ENCODE assay signal across 17 cellular contexts in the genomic region with DNA sequence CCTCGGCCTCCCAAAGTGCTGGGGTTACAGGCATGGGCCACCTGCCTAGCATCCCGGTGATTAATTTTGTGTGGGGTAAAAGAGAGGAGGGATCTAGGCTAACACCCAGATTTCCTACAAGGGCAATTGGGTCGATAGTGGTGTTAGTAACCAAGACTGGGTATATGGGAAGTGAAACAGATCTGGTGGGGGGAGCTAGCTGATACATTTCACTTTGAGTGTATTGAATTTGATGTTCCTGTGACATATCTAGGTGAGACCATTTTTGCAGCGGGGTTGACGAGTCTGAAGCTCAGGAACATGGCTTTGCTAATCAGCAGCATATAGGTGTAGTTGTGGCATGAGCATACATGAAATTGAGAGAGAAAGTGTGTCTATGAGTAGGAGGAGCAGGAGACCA. TPM values are rescaled to one million over a fixed set of nuclear protein-coding genes. Genes with fewer than 3 reads are reported as not detected.
DNase-seq lines count a peak whose midpoint lies in the region; ATAC-seq and TF ChIP-seq lines count a peak whose summit lies in the region.
"Had no signal": no experiment of that assay in that cellular context is flagged by ENCODE, and none has a peak within 500 bp of the region (broad histone marks: within the 10 kb centered on the region; RNA-seq: fewer than 3 reads in every experiment).

No MANE protein-coding gene starts in this region.

- no peak overlapping the region for H3K27ac ChIP-seq in OCI-LY7 (ENCODE audit: low read depth, low read length, poor library complexity, severe bottlenecking)

- peaks cover 28% of the 10 kb centered on the region for H3K4me1 Mint-ChIP-seq in HFFc6 (ENCODE audit: low read depth)

- no peak overlapping the region for H3K4me3 Mint-ChIP-seq in HFFc6
- H3K4me3 Mint-ChIP-seq: activated naive CD4-positive, alpha-beta T cell treated with anti-CD3 and anti-CD28 coated beads, Interleukin-2, amount 10 ng/mL, durations not matched to agents 7 days and 5 days had no signal

- H3K9me2 ChIP-seq in OCI-LY7 (ENCODE audit: insufficient read depth, low read length), result no peaks in the 10 kb centered on the region

- H4K20me1 ChIP-seq in OCI-LY7 (ENCODE audit: insufficient read depth, low read length), result no peaks in the 10 kb centered on the region

- H3K27ac Mint-ChIP-seq in HFFc6, result no peak overlapping the region
- H3K27ac Mint-ChIP-seq: activated naive CD4-positive, alpha-beta T cell treated with anti-CD3 and anti-CD28 coated beads, Interleukin-2, amount 10 ng/mL, durations not matched to agents 7 days and 5 days; progenitor cell of endocrine pancreas had no signal

- H3K4me3 ChIP-seq in GM12865 (ENCODE audit: low read depth, low read length) (no peak overlapping the region), OCI-LY7 (ENCODE audit: low read depth, low read length, poor library complexity, severe bottlenecking) (no peak overlapping the region)
- H3K4me3 ChIP-seq: Peyer's patch had no signal

- POLR2A ChIA-PET in OCI-LY7 (lab: Charles Lee), result interaction anchor here (0.6 to 1.3 kb wide), 2 partner anchors 9 to 544 kb away, joined by 5 read pairs; no protein-coding TSS in a partner anchor

- H3K9me3 ChIP-seq in OCI-LY7 (ENCODE audit: low read length), result no peaks in the 10 kb centered on the region
- H3K9me3 ChIP-seq: Peyer's patch had no signal

- no TSS peak for BruUV-seq in OCI-LY7 (replicated peaks; lab: Mats Ljungman, UMichigan)

- intact Hi-C loops in OCI-LY7 (cut with micrococcal nuclease; ENCODE audit: unreplicated experiment), result loop anchor here (2.0 to 5.0 kb wide), 2 partner anchors 13 to 89 kb away; no protein-coding TSS in a partner anchor

- DNase-seq in GM12865 (ENCODE audit: low read depth) (peak; percentile 47), OCI-LY7 (ENCODE audit: low spot score) (peak; percentile 21), DMS 273 treated with DMSO at 0.1 percent for 48 hours (lab: John Stamatoyannopoulos, UW) (no peak), HFFc6 (no peak)
- no peak for DNase-seq in stimulated activated naive CD4-positive, alpha-beta T cell treated with Interleukin-2 at 50 U/mL for 16 hours (lab: John Stamatoyannopoulos, UW)
- DNase-seq: activated CD4-positive, CD25-positive, alpha-beta regulatory T cell; activated naive CD4-positive, alpha-beta T cell treated with anti-CD3 and anti-CD28 coated beads, Interleukin-2, amount 10 ng/mL, durations not matched to agents 7 days and 5 days; NCI-H1417 treated with DMSO at 0.1 percent for 48 hours; NCI-H446; Peyer's patch; stimulated activated CD4-positive, alpha-beta T cell treated with anti-CD3 and anti-CD28 coated beads, Interleukin-12 subunit alpha, Interleukin-12 subunit beta, amount 100 ng/mL, for 4 hours; substantia nigra had no signal

- H3K79me2 ChIP-seq in OCI-LY7 (ENCODE audit: insufficient read depth, low read depth, low read length), result no peaks in the 10 kb centered on the region

- peaks cover 31% of the 10 kb centered on the region for H3K4me1 ChIP-seq in OCI-LY7 (ENCODE audit: insufficient read depth, low read length, poor library complexity, severe bottlenecking)
- H3K4me1 ChIP-seq: Peyer's patch had no signal

- 0 out of 2 replicates have a peak overlapping the region, but pooled peaks have one; percentile 8 for H3K4me2 ChIP-seq in OCI-LY7 (ENCODE audit: low read length)

- peaks cover 3% of the 10 kb centered on the region for H3K27me3 Mint-ChIP-seq in HFFc6 (ENCODE audit: insufficient read depth)

- TF ChIP-seq CTCF in GM12865 (IDR thresholded peaks at IDR 0.05; ENCODE audit: insufficient read depth, low read depth, low read length, missing control alignments) (no peak), OCI-LY7 (conservative IDR thresholded peaks at IDR 0.05; ENCODE audit: low read length) (no peak), HFFc6 (IDR thresholded peaks at IDR 0.05) (no peak)

- H3K36me3 Mint-ChIP-seq in HFFc6 (ENCODE audit: low read depth), result no peaks in the 10 kb centered on the region
- H3K36me3 Mint-ChIP-seq: activated naive CD4-positive, alpha-beta T cell treated with anti-CD3 and anti-CD28 coated beads, Interleukin-2, amount 10 ng/mL, durations not matched to agents 7 days and 5 days had no signal

- no peaks in the 10 kb centered on the region for H3K9me3 Mint-ChIP-seq in HFFc6
- H3K9me3 Mint-ChIP-seq: activated naive CD4-positive, alpha-beta T cell treated with anti-CD3 and anti-CD28 coated beads, Interleukin-2, amount 10 ng/mL, durations not matched to agents 7 days and 5 days had no signal

- no peaks in the 10 kb centered on the region for H3K36me3 ChIP-seq in OCI-LY7 (ENCODE audit: insufficient read depth, low read length)
- H3K36me3 ChIP-seq: Peyer's patch had no signal

- CTCF ChIA-PET in OCI-LY7 (lab: Charles Lee; ENCODE audit: unreplicated experiment), result interaction anchor here (1.2 kb wide), 1 partner anchor 29 kb away, joined by 4 read pairs; no protein-coding TSS in a partner anchor

- peak overlapping the region; percentile 64 for H2AFZ ChIP-seq in OCI-LY7 (ENCODE audit: low read length)

- ATAC-seq in GM18909 (IDR thresholded peaks at IDR 0.05; ENCODE audit: poor library complexity, unreplicated experiment) (peak; percentile 73), HG03025 (IDR thresholded peaks at IDR 0.05; ENCODE audit: low FRiP score, unreplicated experiment) (peak; percentile 65), HG02981 (IDR thresholded peaks at IDR 0.05; ENCODE audit: unreplicated experiment) (no peak)
- ATAC-seq: left lobe of liver had no signal

RNA-seq across cellular contexts. Expression of a gene that starts 12.0 kb away (rescaled TPM):
- not detected in 2 replicates for total RNA-seq in OCI-LY7 (2014; rRNA removed; shearing (Covaris generic))
- total RNA-seq in OCI-LY7 (2022), result not detected in 2 replicates
- total RNA-seq in HFFc6 (2021; fragmentation: NEBNext Ultra II Directional; extraction: Animal tissue kit (Norgen Biotek cat#: 25700)), result not detected
- total RNA-seq: left lobe of liver had no signal

RNA-seq across cellular contexts. Expression of a gene that starts 34.6 kb away (rescaled TPM):
- total RNA-seq in OCI-LY7 (2014; rRNA removed; shearing (Covaris generic)), result not detected in 2 replicates
- not detected in 2 replicates for total RNA-seq in OCI-LY7 (2022)
- 1 to 10 TPM in 3 of 6 experiments, under 1 TPM in 3; 0.70 to 1.3 (median 0.98) TPM for total RNA-seq in HFFc6 (2021; fragmentation: NEBNext Ultra II Directional; extraction: Animal tissue kit (Norgen Biotek cat#: 25700))

RNA-seq across cellular contexts. Expression of a gene that starts 39.8 kb away (rescaled TPM):
- total RNA-seq in OCI-LY7 (2014; rRNA removed; shearing (Covaris generic)), result 27.2 and 33.9 TPM in 2 replicates
- total RNA-seq in OCI-LY7 (2022), result 60.5 and 61.6 TPM in 2 replicates
- 10 to 100 TPM; 22.4 to 29.6 (median 25.0) TPM for total RNA-seq in HFFc6 (2021; fragmentation: NEBNext Ultra II Directional; extraction: Animal tissue kit (Norgen Biotek cat#: 25700))

RNA-seq across cellular contexts. Expression of a gene that starts 43.1 kb away (rescaled TPM):
- total RNA-seq in OCI-LY7 (2014; rRNA removed; shearing (Covaris generic)), result not detected in 2 replicates
- 0.46 and 0.48 TPM in 2 replicates for total RNA-seq in OCI-LY7 (2022)
- total RNA-seq in HFFc6 (2021; fragmentation: NEBNext Ultra II Directional; extraction: Animal tissue kit (Norgen Biotek cat#: 25700)), result under 1 TPM in 1 of 6 experiments, not detected in 5; 0.25 TPM

RNA-seq across cellular contexts. Expression of a gene that starts 53.2 kb away (rescaled TPM):
- total RNA-seq in OCI-LY7 (2014; rRNA removed; shearing (Covaris generic)), result 0.31 and 0.44 TPM in 2 replicates
- 2.8 and 4.2 TPM in 2 replicates for total RNA-seq in OCI-LY7 (2022)
- 100 to 1,000 TPM; 491 to 576 (median 546) TPM for total RNA-seq in HFFc6 (2021; fragmentation: NEBNext Ultra II Directional; extraction: Animal tissue kit (Norgen Biotek cat#: 25700))

Comparison
In these comparisons a context has a peak if more than half of its experiments do, and no peak if none do; other contexts are left out.
1. DNase-seq: peak in GM12865 (single experiment) and OCI-LY7 (single experiment); none in DMS 273 treated with DMSO at 0.1 percent for 48 hours (single experiment), stimulated activated naive CD4-positive, alpha-beta T cell treated with Interleukin-2 at 50 U/mL for 16 hours (single experiment) and HFFc6 (single experiment).